ENCODE assay signal across 8 cellular contexts in the genomic region with DNA sequence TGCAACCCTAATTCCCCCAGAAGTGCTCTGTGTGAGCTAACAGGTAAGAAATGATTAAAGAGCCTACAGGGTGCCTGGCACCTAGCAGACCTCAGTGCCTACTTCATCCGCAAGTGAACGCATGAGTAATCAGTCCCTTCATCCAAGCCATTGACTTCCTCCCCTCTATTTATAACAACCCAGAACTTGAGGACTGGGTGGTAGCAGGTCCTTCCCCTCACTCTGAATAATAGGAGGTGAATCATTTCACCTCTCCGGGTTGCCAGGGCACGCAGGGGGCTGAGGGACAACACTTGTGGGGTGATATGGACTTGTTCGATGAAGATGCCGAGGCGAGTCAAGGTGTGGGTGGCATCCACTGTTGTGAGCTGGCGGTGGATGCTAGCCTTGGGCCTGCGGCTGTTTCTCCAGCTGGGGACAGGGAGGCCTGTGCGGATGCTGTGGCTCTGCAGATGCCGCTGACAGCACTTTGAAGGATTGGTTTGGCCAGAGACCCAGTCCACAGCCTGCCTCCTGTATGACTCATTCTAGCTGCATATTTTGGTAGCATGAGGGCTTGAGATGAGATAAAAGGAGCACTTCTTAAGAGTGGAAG. TPM values are rescaled to one million over a fixed set of nuclear protein-coding genes. Genes with fewer than 3 reads are reported as not detected.
DNase-seq lines count a peak whose midpoint lies in the region; ATAC-seq and TF ChIP-seq lines count a peak whose summit lies in the region.

No MANE protein-coding gene starts in this region.

- peak overlapping the region; percentile 94 for H3K27ac Mint-ChIP-seq in activated T-cell treated with anti-CD3 and anti-CD28 coated beads, Interleukin-2, amount 50 U/mL, for 72 hours

- peak; percentile 37 for ATAC-seq in HG02759 (IDR thresholded peaks at IDR 0.05; ENCODE audit: unreplicated experiment)
- ATAC-seq in activated T-cell treated with anti-CD3 and anti-CD28 coated beads, Interleukin-2, amount 50 U/mL, for 72 hours (replicated peaks in 1 of 2), result peak; percentile 81 to 84
- peak; percentile 58 for ATAC-seq in aorta (ENCODE audit: low FRiP score)

- peak overlapping the region; percentile 33 for H3K4me3 ChIP-seq in OCI-LY1 (ENCODE audit: low read depth, low read length, poor library complexity, severe bottlenecking)
- H3K4me3 ChIP-seq in aorta (ENCODE audit: low read length in 2 of 2), result no peak overlapping the region

- peak overlapping the region; percentile 58 to 82 for H3K4me3 Mint-ChIP-seq in activated T-cell treated with anti-CD3 and anti-CD28 coated beads, Interleukin-2, amount 50 U/mL, for 72 hours

- no peaks in the 10 kb centered on the region for H3K9me2 ChIP-seq in OCI-LY1 (ENCODE audit: low read depth, low read length)

- no peak overlapping the region for H2AFZ ChIP-seq in OCI-LY1 (ENCODE audit: low read length)

- H3K27me3 ChIP-seq in OCI-LY1 (ENCODE audit: insufficient read depth, low read length) (no peaks in the 10 kb centered on the region), aorta (ENCODE audit: control insufficient read depth in 1 of 2, insufficient read depth in 2 of 2, low read length in 1 of 2) (no peaks in the 10 kb centered on the region)

- no peaks in the 10 kb centered on the region for H3K9me3 ChIP-seq in OCI-LY1 (ENCODE audit: low read length)
- H3K9me3 ChIP-seq in aorta (ENCODE audit: control insufficient read depth, low read length), result no peaks in the 10 kb centered on the region

- H3K4me1 ChIP-seq in OCI-LY1 (ENCODE audit: insufficient read depth, low read length, severe bottlenecking), result peaks cover 92% of the 10 kb centered on the region
- peaks cover 2 to 4% of the 10 kb centered on the region in 2 donors for H3K4me1 ChIP-seq in aorta (ENCODE audit: control insufficient read depth in 1 of 2, insufficient read depth in 2 of 2, low read length in 2 of 2)

- H3K4me2 ChIP-seq in OCI-LY1 (ENCODE audit: low read length), result peak overlapping the region; percentile 59

- DNase-seq in G401 (ENCODE audit: low spot score) (peak; percentile 74), fibroblast of the conjunctiva (ENCODE audit: low read depth) (peak; percentile 53), posterior vena cava (ENCODE audit: low spot score) (peak; percentile 86), aorta (peak; percentile 79 to 84), NCI-H187 treated with DMSO at 0.1 percent for 48 hours (lab: John Stamatoyannopoulos, UW) (no peak)
- peak; percentile 86 to 93 for DNase-seq in activated T-cell treated with anti-CD3 and anti-CD28 coated beads, Interleukin-2, amount 50 U/mL, for 72 hours

- H3K4me1 Mint-ChIP-seq in activated T-cell treated with anti-CD3 and anti-CD28 coated beads, Interleukin-2, amount 50 U/mL, for 72 hours (ENCODE audit: low read depth), result peaks cover 100% of the 10 kb centered on the region

- H3K36me3 Mint-ChIP-seq in activated T-cell treated with anti-CD3 and anti-CD28 coated beads, Interleukin-2, amount 50 U/mL, for 72 hours (ENCODE audit: insufficient read depth in 2 of 2), result peaks cover 0 to 4% of the 10 kb centered on the region in 2 donors

- TF ChIP-seq CTCF in OCI-LY1 (IDR thresholded peaks at IDR 0.05; ENCODE audit: low read length), result no peak

- H3K9ac ChIP-seq in OCI-LY1 (ENCODE audit: low read length), result peak overlapping the region; percentile 49; the same call in 1 of the 2 replicates

- no peaks in the 10 kb centered on the region for H3F3A ChIP-seq in OCI-LY1 (ENCODE audit: insufficient read depth, low read length)

- no peaks in the 10 kb centered on the region for H3K9me3 Mint-ChIP-seq in activated T-cell treated with anti-CD3 and anti-CD28 coated beads, Interleukin-2, amount 50 U/mL, for 72 hours

- intact Hi-C loops in posterior vena cava (cut with DNase I) (no loop called here), aorta (cut with DNase I) (no loop called here)

- H3K27ac ChIP-seq in OCI-LY1 (ENCODE audit: low read depth, low read length, poor library complexity, severe bottlenecking), result peak overlapping the region; percentile 91
- peak overlapping the region in 1 of 2 donors; percentile 34 for H3K27ac ChIP-seq in aorta (ENCODE audit: low read depth in 1 of 2, low read length in 2 of 2)

- no peaks in the 10 kb centered on the region for H4K20me1 ChIP-seq in OCI-LY1 (ENCODE audit: insufficient read depth, low read length)

- WGBS in aorta, 2 donors, result 27 to 35% methylated on average over 11 of the region's 11 CpGs

- in situ Hi-C loops in G401 (cut with HindIII; ENCODE audit: low sequenced_read_pairs), result no loop called here

- H3K79me2 ChIP-seq in OCI-LY1 (ENCODE audit: insufficient read depth, low read length), result peaks cover 86% of the 10 kb centered on the region

- H3K36me3 ChIP-seq in OCI-LY1 (ENCODE audit: insufficient read depth, low read length) (peaks cover 15% of the 10 kb centered on the region; the same call in 1 of the 2 replicates), aorta (ENCODE audit: control insufficient read depth in 1 of 2, insufficient read depth in 2 of 2, low read length in 1 of 2) (no peaks in the 10 kb centered on the region)

- H3K27me3 Mint-ChIP-seq in activated T-cell treated with anti-CD3 and anti-CD28 coated beads, Interleukin-2, amount 50 U/mL, for 72 hours (ENCODE audit: low read depth), result no peaks in the 10 kb centered on the region

RNA-seq across cellular contexts. Expression of gene SORL1, which starts 12.3 kb away (rescaled TPM):
- 0.14 TPM in 1 of 2 replicates, not detected in the other for total RNA-seq in G401 (2014; rRNA removed; shearing (Covaris generic))
- total RNA-seq in activated T-cell treated with anti-CD3 and anti-CD28 coated beads, Interleukin-2, amount 50 U/mL, for 72 hours, result 10 to 100 TPM; 66.3 to 80.0 TPM
- total RNA-seq in posterior vena cava (10 to 100 TPM in 1 of 2 donors, 1 to 10 TPM in 1; 9.4 to 15.7 TPM), aorta (10 to 100 TPM; 34.0 to 37.2 TPM)
- polyA plus RNA-seq in aorta, result 1 to 10 TPM in 1 of 2 donors, under 1 TPM in 1; 0.79 to 2.5 TPM
